25 cellular contexts compared by ENCODE assay signal in the genomic region with DNA sequence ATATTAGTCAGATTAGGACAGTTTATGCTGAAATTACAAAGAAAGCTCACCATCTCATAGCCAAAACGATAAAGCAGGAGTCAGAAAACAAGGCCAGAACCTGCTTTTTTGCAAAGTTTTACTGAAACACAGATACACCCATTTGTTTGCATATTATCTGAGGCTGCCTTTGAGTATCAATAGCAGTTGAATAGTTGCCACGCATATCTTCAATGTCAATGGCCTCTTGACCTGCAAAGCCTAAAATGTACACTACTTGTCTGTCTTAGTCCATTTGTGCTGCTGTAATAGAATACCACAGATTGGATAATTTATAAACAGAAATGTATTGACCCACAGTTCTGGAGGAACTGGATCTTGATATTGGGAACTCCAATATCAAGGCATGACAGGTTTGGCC.
"Had no signal": no experiment of that assay in that cellular context is flagged by ENCODE, and none has a peak within 500 bp of the region (broad histone marks: within the 10 kb centered on the region; RNA-seq: fewer than 3 reads in every experiment).

No MANE protein-coding gene starts in this region.

- H3K36me3 Mint-ChIP-seq: activated CD8-positive, alpha-beta memory T cell treated with anti-CD3 and anti-CD28 coated beads, Interleukin-2, amount 10 ng/mL, durations not matched to agents 7 days and 5 days; activated naive CD8-positive, alpha-beta T cell treated with anti-CD3 and anti-CD28 coated beads for 36 hours had no signal

- H3K4me3 ChIP-seq: ascending aorta, cardiac muscle cell, MG63, Peyer's patch, SJSA1 had no signal

- H3K9me3 ChIP-seq: ascending aorta, MG63, Peyer's patch, SJSA1 had no signal

- H3K27ac Mint-ChIP-seq: activated B cell treated with CpG ODN at 0.5 μM for 24 hours; activated CD4-positive, alpha-beta memory T cell treated with anti-CD3 and anti-CD28 coated beads, Interleukin-2, amount 10 ng/mL, durations not matched to agents 7 days and 5 days; activated CD8-positive, alpha-beta memory T cell treated with anti-CD3 and anti-CD28 coated beads, Interleukin-2, amount 10 ng/mL, durations not matched to agents 7 days and 5 days; activated naive CD8-positive, alpha-beta T cell treated with anti-CD3 and anti-CD28 coated beads for 36 hours; activated T-cell treated with anti-CD3 and anti-CD28 coated beads, Interleukin-2, amount 50 U/mL, for 72 hours; activated T-helper 17 cell treated with anti-CD3 and anti-CD28 coated beads, Interleukin-2, amount 50 U/mL, for 72 hours had no signal

- H3K9me3 Mint-ChIP-seq: activated B cell treated with CpG ODN at 0.5 μM for 24 hours; activated CD4-positive, alpha-beta memory T cell treated with anti-CD3 and anti-CD28 coated beads, Interleukin-2, amount 10 ng/mL, durations not matched to agents 7 days and 5 days; activated naive CD8-positive, alpha-beta T cell treated with anti-CD3 and anti-CD28 coated beads for 36 hours; activated T-cell treated with anti-CD3 and anti-CD28 coated beads, Interleukin-2, amount 50 U/mL, for 72 hours; activated T-helper 17 cell treated with anti-CD3 and anti-CD28 coated beads, Interleukin-2, amount 50 U/mL, for 72 hours; central memory CD8-positive, alpha-beta T cell had no signal

- DNase-seq: activated B cell treated with CpG ODN at 0.5 μM for 24 hours; activated CD4-positive, alpha-beta memory T cell treated with anti-CD3 and anti-CD28 coated beads, Interleukin-2, amount 10 ng/mL, durations not matched to agents 7 days and 5 days; activated CD4-positive, alpha-beta T cell treated with anti-CD3 and anti-CD28 coated beads for 1 hour; activated CD4-positive, alpha-beta T cell treated with anti-CD3 and anti-CD28 coated beads for 48 hours; activated CD8-positive, alpha-beta memory T cell treated with anti-CD3 and anti-CD28 coated beads for 24 hours; activated CD8-positive, alpha-beta memory T cell treated with anti-CD3 and anti-CD28 coated beads, Interleukin-2, amount 10 ng/mL, durations not matched to agents 7 days and 5 days; activated effector memory CD4-positive, alpha-beta T cell treated with anti-CD3 and anti-CD28 coated beads, Interleukin-2, amount 50 U/mL, for 16 hours; activated naive CD4-positive, alpha-beta T cell; activated naive CD4-positive, alpha-beta T cell treated with anti-CD3 and anti-CD28 coated beads, Interleukin-2, amount 50 U/mL, for 16 hours; activated naive CD8-positive, alpha-beta T cell treated with anti-CD3 and anti-CD28 coated beads for 36 hours; activated T-cell treated with anti-CD3 and anti-CD28 coated beads, Interleukin-2, amount 50 U/mL, for 1 hour; activated T-cell treated with anti-CD3 and anti-CD28 coated beads, Interleukin-2, amount 50 U/mL, for 72 hours; MG63; NCI-H1436 treated with DMSO at 0.1 percent for 48 hours; NCI-H2029; NCI-H524 treated with DMSO at 0.1 percent for 48 hours; Peyer's patch; RPMI8226; T-helper 9 cell had no signal

- H3K4me1 Mint-ChIP-seq: activated B cell treated with CpG ODN at 0.5 μM for 24 hours; activated CD4-positive, alpha-beta memory T cell treated with anti-CD3 and anti-CD28 coated beads, Interleukin-2, amount 10 ng/mL, durations not matched to agents 7 days and 5 days; central memory CD8-positive, alpha-beta T cell had no signal

- H3K4me1 ChIP-seq: ascending aorta, Peyer's patch had no signal

- H3K4me3 Mint-ChIP-seq: activated B cell treated with CpG ODN at 0.5 μM for 24 hours; activated CD4-positive, alpha-beta memory T cell treated with anti-CD3 and anti-CD28 coated beads, Interleukin-2, amount 10 ng/mL, durations not matched to agents 7 days and 5 days; activated CD8-positive, alpha-beta memory T cell treated with anti-CD3 and anti-CD28 coated beads, Interleukin-2, amount 10 ng/mL, durations not matched to agents 7 days and 5 days; activated naive CD8-positive, alpha-beta T cell treated with anti-CD3 and anti-CD28 coated beads for 36 hours; activated T-cell treated with anti-CD3 and anti-CD28 coated beads, Interleukin-2, amount 50 U/mL, for 72 hours; activated T-helper 17 cell treated with anti-CD3 and anti-CD28 coated beads, Interleukin-2, amount 50 U/mL, for 72 hours; central memory CD8-positive, alpha-beta T cell had no signal

- H3K27ac ChIP-seq: ascending aorta, cardiac muscle cell, Peyer's patch, SJSA1, VCaP had no signal

- H3K27me3 ChIP-seq: ascending aorta, cardiac muscle cell, MG63, Peyer's patch, SJSA1 had no signal

- H3K27me3 Mint-ChIP-seq: activated naive CD8-positive, alpha-beta T cell treated with anti-CD3 and anti-CD28 coated beads for 36 hours had no signal

- H3K36me3 ChIP-seq: ascending aorta, cardiac muscle cell, MG63, Peyer's patch, SJSA1 had no signal
